ENCODE assay signal across 21 cellular contexts in genomic region chr1:214935258-214935657, GRCh38.
DNase-seq lines count a peak whose midpoint lies in the region; ATAC-seq, FAIRE-seq and TF ChIP-seq lines count a peak whose summit lies in the region.
"Had no signal": no experiment of that assay in that cellular context is flagged by ENCODE, and none has a peak within 500 bp of the region (broad histone marks: within the 10 kb centered on the region; RNA-seq: fewer than 3 reads in every experiment).

No MANE protein-coding gene starts in this region.

- no peak overlapping the region for H2BK120ac ChIP-seq in IMR-90 (ENCODE audit: low read depth, low read length)

- H3K9me3 ChIP-seq in IMR-90 (ENCODE audit: control insufficient read depth, insufficient read depth, low read length), result no peaks in the 10 kb centered on the region
- no peaks in the 10 kb centered on the region for H3K9me3 ChIP-seq in endothelial cell of umbilical vein (replicated peaks; ENCODE audit: control insufficient read depth, insufficient read depth, low read length)
- H3K9me3 ChIP-seq: A549, HAP-1 had no signal

- in situ Hi-C loops in IMR-90 (cut with MboI; ENCODE audit: low sequenced_read_pairs), result no loop called here

- ATAC-seq in IMR-90 (ENCODE audit: low read depth), result no peak
- no peak for ATAC-seq in GM21447 (IDR thresholded peaks at IDR 0.05; ENCODE audit: unreplicated experiment)
- ATAC-seq: A549, GM23338 had no signal

- H3K4me1 ChIP-seq in ACC112 (ENCODE audit: control insufficient read depth, insufficient read depth, low read length, unreplicated experiment) (no peaks in the 10 kb centered on the region), IMR-90 (ENCODE audit: control insufficient read depth, insufficient read depth, low read length) (no peaks in the 10 kb centered on the region), endothelial cell of umbilical vein (ENCODE audit: control insufficient read depth, extremely low read depth, insufficient read depth, low read length) (peaks cover 6% of the 10 kb centered on the region)
- H3K4me1 ChIP-seq: A549, HAP-1 had no signal

- dilution Hi-C loops in IMR-90 (cut with HindIII; ENCODE audit: low sequenced_read_pairs, unreplicated experiment) (no loop called here), endothelial cell of umbilical vein (cut with MboI; ENCODE audit: extremely low pct_ligation_motif_present, low sequenced_read_pairs) (no loop called here)

- H4K91ac ChIP-seq in IMR-90 (ENCODE audit: insufficient read depth, low read depth, low read length), result no peak overlapping the region

- H3K27me3 ChIP-seq in ACC112 (ENCODE audit: insufficient read depth, low read length), result no peaks in the 10 kb centered on the region
- no peaks in the 10 kb centered on the region for H3K27me3 ChIP-seq in IMR-90 (ENCODE audit: control insufficient read depth, insufficient read depth, low read length)
- no peaks in the 10 kb centered on the region for H3K27me3 ChIP-seq in endothelial cell of umbilical vein (ENCODE audit: control insufficient read depth in 2 of 2, insufficient read depth in 2 of 2, low read length in 2 of 2)

- BruUV-seq in IMR-90 (replicated peaks; lab: Mats Ljungman, UMichigan) (no TSS peak), endothelial cell of umbilical vein (replicated peaks; lab: Mats Ljungman, UMichigan) (no TSS peak)

- H3K4me2 ChIP-seq in IMR-90 (ENCODE audit: low read depth, low read length), result no peak overlapping the region
- H3K4me2 ChIP-seq in endothelial cell of umbilical vein (ENCODE audit: insufficient read depth, low read length), result no peak overlapping the region
- H3K4me2 ChIP-seq: A549, GM23338 had no signal

- H2BK5ac ChIP-seq in IMR-90 (ENCODE audit: low read depth, low read length, poor library complexity, severe bottlenecking), result no peak overlapping the region

- peak overlapping the region; percentile 33 for H2AFZ ChIP-seq in ACC112 (ENCODE audit: low read length, unreplicated experiment)
- no peak overlapping the region for H2AFZ ChIP-seq in IMR-90 (replicated peaks; ENCODE audit: low read length, poor library complexity)
- H2AFZ ChIP-seq in endothelial cell of umbilical vein (ENCODE audit: low read depth, low read length), result no peak overlapping the region

- no peak overlapping the region for H4K5ac ChIP-seq in IMR-90 (ENCODE audit: low read depth, low read length)

- H3K79me1 ChIP-seq in IMR-90 (ENCODE audit: low read depth in 1 of 2, low read length in 2 of 2), result no peaks in the 10 kb centered on the region

- H2AK5ac ChIP-seq in IMR-90 (ENCODE audit: low read depth, low read length), result no peak overlapping the region

- H3K4me3 ChIP-seq in ACC112 (ENCODE audit: low read depth, low read length), result no peak overlapping the region
- no peak overlapping the region for H3K4me3 ChIP-seq in IMR-90 (ENCODE audit: insufficient read depth, low read depth, low read length)
- H3K4me3 ChIP-seq in endothelial cell of umbilical vein (replicated peaks in 1 of 3; ENCODE audit: insufficient read depth in 1 of 3, low read depth in 1 of 3, low read length in 3 of 3), result no peak overlapping the region
- H3K4me3 ChIP-seq: A549, GM23338, HAP-1 had no signal

- H2AK9ac ChIP-seq in IMR-90 (replicated peaks; ENCODE audit: low read depth, low read length, poor library complexity), result no peak overlapping the region

- TF ChIP-seq POLR2A in IMR-90 (IDR thresholded peaks at IDR 0.05; ENCODE audit: low read depth, low read length) (no peak), endothelial cell of umbilical vein (IDR thresholded peaks at IDR 0.05; ENCODE audit: low read depth, low read length) (no peak)

- peak overlapping the region; percentile 78; the same call in 1 of the 2 replicates for H3K18ac ChIP-seq in IMR-90 (ENCODE audit: low read depth, low read length)

- no peak overlapping the region for H3K4ac ChIP-seq in IMR-90 (ENCODE audit: low read depth, low read length)

- no peak for TF ChIP-seq CTCF in IMR-90 (conservative IDR thresholded peaks at IDR 0.05; ENCODE audit: low read depth, low read length)
- no peak for TF ChIP-seq CTCF in endothelial cell of umbilical vein (IDR thresholded peaks at IDR 0.05; ENCODE audit: extremely low read depth in 1 of 2, insufficient read depth in 1 of 2, low read depth in 1 of 2, low read length in 2 of 2)

- H3K14ac ChIP-seq in IMR-90 (replicated peaks; ENCODE audit: low read depth, low read length), result no peak overlapping the region

- CTCF ChIA-PET in IMR-90 (lab: Yijun Ruan, JAX) (interaction anchor here (0.7 kb wide), 1 partner anchor 126 kb away, joined by 5 read pairs; no protein-coding TSS in a partner anchor), endothelial cell of umbilical vein (lab: Charles Lee) (interaction anchor here (0.7 to 3.1 kb wide), 4 partner anchors 12 to 178 kb away, joined by 3 to 13 read pairs (median 7); no protein-coding TSS in a partner anchor)

- no peak overlapping the region for H3K23ac ChIP-seq in IMR-90 (ENCODE audit: low read depth, low read length)

- no peak for TF ChIP-seq RAD21 in IMR-90 (IDR thresholded peaks at IDR 0.05; ENCODE audit: low read length)

- DNase-seq in IMR-90, result no peak
- DNase-seq in endothelial cell of umbilical vein (ENCODE audit: low read depth, low spot score), result peak; percentile 4
- peak; percentile 63 for DNase-seq in smooth muscle cell of the brain vasculature (ENCODE audit: low read depth, low spot score)
- no peak for DNase-seq in HK-2 (ENCODE audit: unreplicated experiment)
- DNase-seq in central memory CD4-positive, alpha-beta T cell, result no peak
- DNase-seq: 8988T; C1 segment of cervical spinal cord; Calu3; CD4-positive, alpha-beta memory T cell; COR-L47; DMS53; DMS79 treated with DMSO at 0.1 percent for 48 hours; GF-D8; HFFc6 had no signal

- intact Hi-C loops in IMR-90 (cut with micrococcal nuclease) (no loop called here), endothelial cell of umbilical vein (cut with micrococcal nuclease) (loop anchor here (5.0 kb wide), 1 partner anchor 57 kb away; no protein-coding TSS in a partner anchor)

- H3K9ac ChIP-seq in IMR-90 (ENCODE audit: low read depth, low read length), result no peak overlapping the region
- no peak overlapping the region for H3K9ac ChIP-seq in endothelial cell of umbilical vein (replicated peaks; ENCODE audit: extremely low read depth, insufficient read depth, low read length)

- no CpG with 5 or more reads among the region's 1 CpG for WGBS in IMR-90 (ENCODE audit: extremely low coverage in 2 of 2, insufficient read length in 1 of 2), 2 experiments

- H3K27ac ChIP-seq in ACC112 (ENCODE audit: low read depth, low read length), result no peak overlapping the region
- H3K27ac ChIP-seq in IMR-90 (ENCODE audit: insufficient read depth, low read length), result no peak overlapping the region
- H3K27ac ChIP-seq in endothelial cell of umbilical vein (ENCODE audit: insufficient read depth, low read depth, low read length), result no peak overlapping the region
- H3K27ac ChIP-seq: A549 had no signal

- no peak overlapping the region for H2BK20ac ChIP-seq in IMR-90 (ENCODE audit: low read depth, low read length)

- peak; percentile 71 for FAIRE-seq in endothelial cell of umbilical vein (lab: Jason Lieb, UNC)
- FAIRE-seq: A549, GM12891, GM18507 had no signal

- no peak overlapping the region for H3K56ac ChIP-seq in IMR-90 (ENCODE audit: extremely low read depth, insufficient read depth, low read length)

- H3K9me1 ChIP-seq in IMR-90 (ENCODE audit: insufficient read depth, low read length) (no peaks in the 10 kb centered on the region), endothelial cell of umbilical vein (replicated peaks; ENCODE audit: control insufficient read depth, extremely low read depth, insufficient read depth, low read length) (no peaks in the 10 kb centered on the region)

- H3K79me2 ChIP-seq in ACC112 (ENCODE audit: control insufficient read depth, insufficient read depth, low read length, unreplicated experiment) (no peaks in the 10 kb centered on the region), endothelial cell of umbilical vein (ENCODE audit: control insufficient read depth, insufficient read depth, low read length) (no peaks in the 10 kb centered on the region)

- no peak overlapping the region for H2BK15ac ChIP-seq in IMR-90 (ENCODE audit: low read depth, low read length)

- POLR2A ChIA-PET in IMR-90 (lab: Charles Lee; ENCODE audit: unreplicated experiment) (interaction anchor here (0.6 kb wide), 1 partner anchor 122 kb away, joined by 12 read pairs; no protein-coding TSS in a partner anchor), endothelial cell of umbilical vein (lab: Charles Lee) (no interaction called here)

- H4K20me1 ChIP-seq in IMR-90 (ENCODE audit: insufficient read depth, low read length) (no peaks in the 10 kb centered on the region), endothelial cell of umbilical vein (replicated peaks; ENCODE audit: control insufficient read depth, extremely low read depth, insufficient read depth, low read length) (no peaks in the 10 kb centered on the region)

- no peak overlapping the region for H4K8ac ChIP-seq in IMR-90 (ENCODE audit: low read depth in 2 of 2, low read length in 2 of 2)

- H3K36me3 ChIP-seq in ACC112 (ENCODE audit: insufficient read depth, low read length), result no peaks in the 10 kb centered on the region
- H3K36me3 ChIP-seq in IMR-90 (ENCODE audit: control insufficient read depth, insufficient read depth, low read length), result no peaks in the 10 kb centered on the region
- no peaks in the 10 kb centered on the region for H3K36me3 ChIP-seq in endothelial cell of umbilical vein (ENCODE audit: control insufficient read depth in 2 of 2, extremely low read depth in 1 of 2, insufficient read depth in 2 of 2, low read length in 2 of 2)
- H3K36me3 ChIP-seq: HAP-1 had no signal

TF ChIP-seq in IMR-90, 13 proteins besides CTCF, POLR2A, EP300 and RAD21 (continues in another document):
- TF ChIP-seq FOS (IDR thresholded peaks at IDR 0.05; ENCODE audit: low read depth, low read length), result no peak
- no peak for TF ChIP-seq NFE2L2 (IDR thresholded peaks at IDR 0.05; ENCODE audit: low read depth, low read length)
- no peak for TF ChIP-seq SMC3 (IDR thresholded peaks at IDR 0.05; ENCODE audit: low read depth, low read length)
- TF ChIP-seq CHD1 (IDR thresholded peaks at IDR 0.05; ENCODE audit: low read depth, low read length), result no peak
- TF ChIP-seq RFX5 (IDR thresholded peaks at IDR 0.05; ENCODE audit: low read depth, low read length), result no peak

TF ChIP-seq in endothelial cell of umbilical vein, 7 proteins besides CTCF, POLR2A, EP300 and RAD21:
- TF ChIP-seq GATA2 (IDR thresholded peaks at IDR 0.05; ENCODE audit: insufficient read depth, insufficient read length, low read depth, low read length) (no peak), MAX (IDR thresholded peaks at IDR 0.05; ENCODE audit: insufficient read depth, insufficient read length) (no peak), POLR2AphosphoS5 (IDR thresholded peaks at IDR 0.05; ENCODE audit: insufficient read depth, low read depth, low read length) (no peak), JUN (IDR thresholded peaks at IDR 0.05; ENCODE audit: borderline replicate concordance, insufficient read depth, insufficient read length, low read depth) (no peak), MYC (IDR thresholded peaks at IDR 0.05; ENCODE audit: low read depth, low read length) (no peak), FOS (IDR thresholded peaks at IDR 0.05; ENCODE audit: borderline replicate concordance, insufficient read depth, low read length) (no peak)

Comparison
In these comparisons a context has a peak if more than half of its experiments do, and no peak if none do; other contexts are left out.
1. DNase-seq: peak in endothelial cell of umbilical vein (single experiment) and smooth muscle cell of the brain vasculature (single experiment); none in IMR-90 (single experiment), HK-2 (single experiment) and central memory CD4-positive, alpha-beta T cell (single experiment).